ENCODE assay signal across 9 cellular contexts in genomic region chr15:74311734-74312444, GRCh38. TPM values are rescaled to one million over a fixed set of nuclear protein-coding genes. Genes with fewer than 3 reads are reported as not detected.
A peak's percentile ranks its signal among the peaks of the same experiment; 100 is the strongest.
DNase-seq lines count a peak whose midpoint lies in the region; ATAC-seq, FAIRE-seq and TF ChIP-seq lines count a peak whose summit lies in the region.
"Had no signal": no experiment of that assay in that cellular context is flagged by ENCODE, and none has a peak within 500 bp of the region (broad histone marks: within the 10 kb centered on the region; RNA-seq: fewer than 3 reads in every experiment).

No MANE protein-coding gene starts in this region.

- H3K79me2 ChIP-seq in PC-9 (ENCODE audit: low read depth), result no peaks in the 10 kb centered on the region

- H3K9me2 ChIP-seq in PC-9 (ENCODE audit: insufficient read depth), result no peaks in the 10 kb centered on the region

- H3F3A ChIP-seq in PC-9 (ENCODE audit: insufficient read depth, low read depth), result no peaks in the 10 kb centered on the region

- peak; percentile 70 for FAIRE-seq in GM12892 (lab: Jason Lieb, UNC)

- intact Hi-C loops in PC-9 (cut with micrococcal nuclease; ENCODE audit: unreplicated experiment), result no loop called here

- no peak overlapping the region for H3K27ac Mint-ChIP-seq in effector memory CD8-positive, alpha-beta T cell

- H3K9me3 ChIP-seq in PC-9 (ENCODE audit: insufficient read depth, low read depth), result no peaks in the 10 kb centered on the region

- H3K27ac ChIP-seq in 22Rv1 (no peak overlapping the region), PC-9 (no peak overlapping the region)

- H3K4me1 Mint-ChIP-seq in effector memory CD8-positive, alpha-beta T cell (ENCODE audit: low read depth in 2 of 2), result peaks cover 10 to 15% of the 10 kb centered on the region in 2 donors

- no peak for DNase-seq in GM12892 (ENCODE audit: insufficient read length)
- peak in 1 of 2 experiments; percentile 25 for DNase-seq in PC-9
- peak; percentile 23 for DNase-seq in fibroblast of pulmonary artery (ENCODE audit: low read depth)
- no peak for DNase-seq in effector memory CD8-positive, alpha-beta T cell
- DNase-seq in NCI-H2227 (lab: John Stamatoyannopoulos, UW; ENCODE audit: unreplicated experiment), result no peak
- DNase-seq in activated CD4-positive, CD25-positive, alpha-beta regulatory T cell (lab: John Stamatoyannopoulos, UW), result no peak

- ATAC-seq in GM19035 (IDR thresholded peaks at IDR 0.05; ENCODE audit: unreplicated experiment), result no peak
- ATAC-seq in effector memory CD8-positive, alpha-beta T cell (replicated peaks), result no peak

- POLR2A ChIA-PET in PC-9 (lab: Charles Lee; ENCODE audit: unreplicated experiment), result no interaction called here

- peaks cover 6% of the 10 kb centered on the region; the same call in 1 of the 2 replicates for H3K4me1 ChIP-seq in PC-9 (replicated peaks; ENCODE audit: insufficient read depth)

- no peak overlapping the region for H3K4me3 Mint-ChIP-seq in effector memory CD8-positive, alpha-beta T cell

- H4K20me1 ChIP-seq in PC-9 (ENCODE audit: insufficient read depth), result no peaks in the 10 kb centered on the region

- peaks cover 5% of the 10 kb centered on the region for H3K36me3 Mint-ChIP-seq in effector memory CD8-positive, alpha-beta T cell (ENCODE audit: insufficient read depth)

- no peaks in the 10 kb centered on the region for H3K27me3 ChIP-seq in PC-9 (ENCODE audit: insufficient read depth, low read depth)

- no TSS peak for BruUV-seq in PC-9 (replicated peaks; lab: Mats Ljungman, UMichigan)

- H2AFZ ChIP-seq in PC-9, result no peak overlapping the region

- peaks cover 17 to 43% of the 10 kb centered on the region in 2 donors for H3K27me3 Mint-ChIP-seq in effector memory CD8-positive, alpha-beta T cell

- CTCF ChIA-PET in PC-9 (lab: Charles Lee), result interaction anchor here (0.6 to 1.4 kb wide), 7 partner anchors 9 to 1297 kb away, joined by 3 to 10 read pairs (median 4); no protein-coding TSS in a partner anchor

- H3K9me3 Mint-ChIP-seq in effector memory CD8-positive, alpha-beta T cell, result no peaks in the 10 kb centered on the region

- no peak for TF ChIP-seq POLR2A in GM12892 (IDR thresholded peaks at IDR 0.05; ENCODE audit: low read depth, low read length)

- no peak overlapping the region for H3K4me2 ChIP-seq in PC-9

- no peaks in the 10 kb centered on the region for H3K36me3 ChIP-seq in PC-9 (ENCODE audit: low read depth)

- TF ChIP-seq CTCF in 22Rv1 (IDR thresholded peaks at IDR 0.05), result peak; percentile 76
- peak; percentile 69 for TF ChIP-seq CTCF in PC-9 (conservative IDR thresholded peaks at IDR 0.05)
- peak; percentile 60 for TF ChIP-seq CTCF in fibroblast of pulmonary artery (IDR thresholded peaks at IDR 0.05; ENCODE audit: low read length, missing control alignments)

- H3K4me3 ChIP-seq in PC-9 (no peak overlapping the region), fibroblast of pulmonary artery (replicated peaks; ENCODE audit: low read depth, low read length) (no peak overlapping the region)

RNA-seq across cellular contexts. Expression of gene CYP11A1, which starts 55.6 kb away (rescaled TPM):
- polyA plus RNA-seq in GM12892 (2012; ENCODE audit: missing spikeins), result 1.5 TPM
- 7.1 and 9.6 TPM in 2 replicates for total RNA-seq in PC-9 (2021)
- total RNA-seq: glomerular endothelial cell had no signal
